In the genomic region with DNA sequence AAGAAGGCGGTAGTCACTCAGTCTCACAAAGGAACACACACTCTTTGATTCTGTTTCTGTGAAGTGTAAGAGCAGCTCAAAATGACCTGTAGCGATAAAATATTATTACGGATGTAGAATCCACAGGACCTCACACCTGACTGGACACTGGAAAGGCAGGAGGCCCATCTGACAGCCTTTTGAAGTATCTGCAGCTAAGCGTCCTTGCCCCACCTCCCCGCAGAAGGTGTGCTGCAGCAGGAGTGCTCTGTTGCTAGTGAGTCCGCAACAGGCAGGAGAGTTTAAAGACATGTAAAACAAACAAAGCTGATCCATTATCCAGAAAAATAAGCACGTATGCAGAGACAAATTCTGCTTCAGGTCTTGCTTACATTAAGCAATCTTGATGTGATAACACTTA, we compare ENCODE assay signal across 22 cellular contexts.
"Had no signal": no experiment of that assay in that cellular context is flagged by ENCODE, and none has a peak within 500 bp of the region (broad histone marks: within the 10 kb centered on the region; RNA-seq: fewer than 3 reads in every experiment).

No MANE protein-coding gene starts in this region.

- H3K4me1 ChIP-seq: adrenal gland had no signal

- H3K27ac ChIP-seq: adrenal gland had no signal

- H3K27me3 ChIP-seq: adrenal gland had no signal

- H3K9ac ChIP-seq: SK-N-SH had no signal

- H3K9me3 ChIP-seq: adrenal gland, SK-N-SH had no signal

- H3K4me3 ChIP-seq: adrenal gland had no signal

- DNase-seq: activated CD4-positive, alpha-beta T cell treated with anti-CD3 and anti-CD28 coated beads for 4 hours; activated CD8-positive, alpha-beta memory T cell treated with anti-CD3 and anti-CD28 coated beads, Interleukin-2, amount 50 U/mL, for 4 hours; activated CD8-positive, alpha-beta T cell treated with anti-CD3 and anti-CD28 coated beads for 36 hours; activated naive CD4-positive, alpha-beta T cell treated with anti-CD3 and anti-CD28 coated beads, Interleukin-2, amount 50 U/mL, for 16 hours; activated naive CD8-positive, alpha-beta T cell treated with anti-CD3 and anti-CD28 coated beads, Interleukin-2, amount 10 ng/mL, durations not matched to agents 7 days and 5 days; adrenal gland; anterior cingulate cortex; NCI-H1105 treated with DMSO at 0.1 percent for 48 hours; NCI-H1436 treated with DMSO at 0.1 percent for 48 hours; NCI-H187; NCI-H2081 treated with DMSO at 0.1 percent for 48 hours; NCI-H226; NCI-H526; NCI-H774; NK-92 treated with Interleukin-12 subunit alpha and Interleukin-12 subunit beta, amount 100 ng/mL, for 24 hours; OCI-M1; RPMI8226; SK-N-SH; T-helper 1 cell had no signal

- H3K4me2 ChIP-seq: SK-N-SH had no signal

- H3K36me3 ChIP-seq: adrenal gland had no signal

- H3K9me2 ChIP-seq: SK-N-SH had no signal

- ATAC-seq: activated CD4-positive, CD25-positive, alpha-beta regulatory T cell treated with anti-CD3 and anti-CD28 coated beads, Interleukin-2, amount 50 U/mL, for 24 hours; activated CD8-positive, alpha-beta T cell treated with anti-CD3 and anti-CD28 coated beads for 36 hours; Panc1; Right ventricle myocardium inferior had no signal
